Comparison of ENCODE assay signal across 8 cellular contexts in the genomic region with DNA sequence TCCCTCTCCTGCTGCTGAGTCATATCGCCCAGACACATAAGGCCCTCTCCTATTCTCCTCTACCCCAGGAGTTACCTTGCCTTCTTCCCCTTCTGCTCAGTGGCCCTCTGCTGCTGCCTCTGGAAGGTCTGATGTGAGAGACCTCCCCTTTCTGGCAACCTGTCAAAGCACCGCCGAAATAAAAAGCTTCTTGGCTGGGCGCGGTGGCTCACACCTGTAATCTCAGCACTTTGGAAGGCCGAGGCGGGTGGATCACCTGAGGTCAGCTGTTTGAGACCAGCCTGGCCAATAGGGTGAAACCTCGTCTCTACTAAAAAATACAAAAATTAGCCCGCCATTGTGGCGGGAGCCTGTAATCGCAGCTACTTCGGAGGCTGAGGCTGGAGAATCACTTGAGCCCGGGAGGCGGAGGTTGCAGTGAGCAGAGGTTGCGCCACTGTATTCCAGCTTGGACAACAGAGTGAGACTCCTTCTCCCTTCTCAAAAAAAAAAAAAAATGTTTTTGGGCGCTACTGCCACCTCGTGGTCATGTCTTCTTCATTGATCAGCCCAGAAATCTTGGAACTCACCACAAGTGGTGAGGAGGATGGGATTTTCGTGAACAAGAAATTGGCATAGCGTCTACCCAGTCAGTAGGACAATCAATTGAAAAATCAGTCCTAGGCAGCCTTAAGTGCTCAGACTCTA.
DNase-seq lines count a peak whose midpoint lies in the region; ATAC-seq and TF ChIP-seq lines count a peak whose summit lies in the region.

No MANE protein-coding gene starts in this region.

- H3K27me3 ChIP-seq in adipocyte (replicated peaks; ENCODE audit: control insufficient read depth, insufficient read depth, low read length) = peaks cover 55% of the 10 kb centered on the region

- peak; percentile 48 for TF ChIP-seq CTCF in LNCaP clone FGC (IDR thresholded peaks at IDR 0.05; ENCODE audit: control insufficient read depth, extremely low read depth, insufficient read depth)

- H3K4me1 ChIP-seq in adipocyte (ENCODE audit: control insufficient read depth, insufficient read depth, low read length) = no peaks in the 10 kb centered on the region

- DNase-seq in stimulated activated CD4-positive, alpha-beta T cell treated with anti-CD3 and anti-CD28 coated beads, Interleukin-2, amount 100 ng/mL, for 24 hours = peak; percentile 2 to 23
- DNase-seq in stimulated activated CD4-positive, alpha-beta T cell treated with anti-CD3 and anti-CD28 coated beads, Interleukin-12 subunit alpha, Interleukin-12 subunit beta, amount 100 ng/mL, for 4 hours = no peak
- DNase-seq in LNCaP clone FGC (ENCODE audit: low read depth) (no peak), adipocyte (ENCODE audit: low read depth) (peak; percentile 63), left kidney (ENCODE audit: low read depth, low spot score) (peak; percentile 31)
- no peak for DNase-seq in stimulated activated CD4-positive, alpha-beta T cell treated with anti-CD3 and anti-CD28 coated beads, Interleukin-1b, Interleukin-23, amount 100 ng/mL, for 48 hours

- ATAC-seq in GM21423 (IDR thresholded peaks at IDR 0.05; ENCODE audit: unreplicated experiment) (no peak), GM21381 (IDR thresholded peaks at IDR 0.05; ENCODE audit: unreplicated experiment) (no peak)

- H3K36me3 ChIP-seq in adipocyte (ENCODE audit: control insufficient read depth, insufficient read depth, low read length, severe bottlenecking) = no peaks in the 10 kb centered on the region

- no peak overlapping the region for H3K9ac ChIP-seq in adipocyte (ENCODE audit: low read length)

- no peak overlapping the region for H3K4me3 ChIP-seq in LNCaP clone FGC (ENCODE audit: low read depth, low read length)
- no peak overlapping the region for H3K4me3 ChIP-seq in adipocyte (ENCODE audit: low read length)

- no peaks in the 10 kb centered on the region for H3K9me3 ChIP-seq in adipocyte (ENCODE audit: control insufficient read depth, low read length)

Comparison
In these comparisons a context has a peak if more than half of its experiments do, and no peak if none do; other contexts are left out.
1. DNase-seq: peak in stimulated activated CD4-positive, alpha-beta T cell treated with anti-CD3 and anti-CD28 coated beads, Interleukin-2, amount 100 ng/mL, for 24 hours (2 of 2), adipocyte (single experiment) and left kidney (single experiment); none in stimulated activated CD4-positive, alpha-beta T cell treated with anti-CD3 and anti-CD28 coated beads, Interleukin-12 subunit alpha, Interleukin-12 subunit beta, amount 100 ng/mL, for 4 hours (single experiment), LNCaP clone FGC (single experiment) and stimulated activated CD4-positive, alpha-beta T cell treated with anti-CD3 and anti-CD28 coated beads, Interleukin-1b, Interleukin-23, amount 100 ng/mL, for 48 hours (single experiment).